ENCODE assay signal across 9 cellular contexts in the genomic region with DNA sequence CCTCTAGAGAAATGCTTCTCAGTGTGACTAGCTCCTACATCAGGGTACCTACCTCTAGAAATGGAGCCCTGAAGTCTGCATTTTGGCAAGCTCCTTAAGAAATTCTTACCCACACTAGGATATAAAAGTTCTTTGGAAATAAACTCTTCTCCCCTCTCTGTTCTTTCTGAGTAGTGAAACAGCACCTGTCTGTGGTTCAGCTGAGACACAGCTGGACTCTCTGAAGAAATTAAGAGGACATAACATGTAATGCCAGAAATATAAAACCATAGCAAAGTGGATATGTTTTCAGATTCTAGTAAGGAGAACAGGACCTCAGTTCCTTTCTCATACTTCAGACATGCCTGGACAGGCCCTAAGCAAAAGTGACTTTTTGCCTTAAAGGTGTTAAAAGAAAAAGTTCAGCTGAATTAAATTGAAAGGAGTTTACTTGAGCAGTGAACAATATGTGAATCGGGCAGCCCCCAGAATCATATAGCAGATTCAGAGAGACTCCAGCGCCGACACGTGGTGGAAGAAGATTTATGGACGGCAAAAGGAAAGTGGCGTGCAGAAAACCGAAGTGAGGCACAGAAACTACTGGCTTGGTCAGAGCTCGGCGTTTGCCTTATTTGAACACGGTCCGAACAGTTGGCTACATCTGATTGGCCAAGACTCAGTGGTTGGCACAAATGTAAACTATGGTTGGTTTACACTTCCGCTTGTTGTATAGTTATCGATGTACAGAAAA.
A peak's percentile ranks its signal among the peaks of the same experiment; 100 is the strongest.
DNase-seq lines count a peak whose midpoint lies in the region; ATAC-seq and TF ChIP-seq lines count a peak whose summit lies in the region.
"Had no signal": no experiment of that assay in that cellular context is flagged by ENCODE, and none has a peak within 500 bp of the region (broad histone marks: within the 10 kb centered on the region; RNA-seq: fewer than 3 reads in every experiment).

No MANE protein-coding gene starts in this region.

- no peak for TF ChIP-seq CTCF in cardiac fibroblast (IDR thresholded peaks at IDR 0.05; ENCODE audit: low read depth, low read length)

- no peak for ATAC-seq in HG02973 (IDR thresholded peaks at IDR 0.05; ENCODE audit: unreplicated experiment)

- H3K4me3 ChIP-seq in cardiac fibroblast (replicated peaks in 1 of 2; ENCODE audit: low read depth in 2 of 2, low read length in 2 of 2), result no peak overlapping the region

- peak; percentile 27 for DNase-seq in NCI-H748 (lab: John Stamatoyannopoulos, UW; ENCODE audit: unreplicated experiment)
- DNase-seq in NCI-H748 treated with DMSO at 0.1 percent for 48 hours (lab: John Stamatoyannopoulos, UW), result no peak
- DNase-seq in NCI-H2227 treated with DMSO at 0.1 percent for 48 hours (lab: John Stamatoyannopoulos, UW), result peak; percentile 16
- peak; percentile 12 to 26 for DNase-seq in cardiac fibroblast (ENCODE audit: low read depth in 2 of 2)
- DNase-seq in stimulated activated CD4-positive, alpha-beta T cell treated with anti-CD3 and anti-CD28 coated beads, Interleukin-1b, Interleukin-23, amount 100 ng/mL, for 48 hours, result peak; percentile 29
- DNase-seq in NCI-H2029 treated with DMSO at 0.1 percent for 48 hours (lab: John Stamatoyannopoulos, UW), result no peak
- no peak for DNase-seq in putamen (ENCODE audit: low spot score)
- DNase-seq: ACHN had no signal

Comparison
In these comparisons a context has a peak if more than half of its experiments do, and no peak if none do; other contexts are left out.
1. DNase-seq: peak in NCI-H748 (single experiment), NCI-H2227 treated with DMSO at 0.1 percent for 48 hours (single experiment), cardiac fibroblast (2 of 2) and stimulated activated CD4-positive, alpha-beta T cell treated with anti-CD3 and anti-CD28 coated beads, Interleukin-1b, Interleukin-23, amount 100 ng/mL, for 48 hours (single experiment); none in NCI-H748 treated with DMSO at 0.1 percent for 48 hours (single experiment), NCI-H2029 treated with DMSO at 0.1 percent for 48 hours (single experiment) and putamen (single experiment).